In genomic region chr7:139370943-139371313, GRCh38 we compare ENCODE assay signal across 25 cellular contexts. TPM values are rescaled to one million over a fixed set of nuclear protein-coding genes. Genes with fewer than 3 reads are reported as not detected.
DNase-seq lines count a peak whose midpoint lies in the region; ATAC-seq, FAIRE-seq and TF ChIP-seq lines count a peak whose summit lies in the region.
"Had no signal": no experiment of that assay in that cellular context is flagged by ENCODE, and none has a peak within 500 bp of the region (broad histone marks: within the 10 kb centered on the region; RNA-seq: fewer than 3 reads in every experiment).

No MANE protein-coding gene starts in this region.

- no peak overlapping the region for H3K4me3 Mint-ChIP-seq in activated naive CD8-positive, alpha-beta T cell
- H3K4me3 Mint-ChIP-seq: naive B cell had no signal

- no TSS peak for BruUV-seq in HepG2 (replicated peaks; lab: Mats Ljungman, UMichigan)

- no peak for TF ChIP-seq RAD21 in HepG2 (CRISPR knock-in tag; IDR thresholded peaks at IDR 0.05)

- ATAC-seq in HepG2: peak; percentile 23; the same call in 2 of the 3 replicates
- ATAC-seq in right lobe of liver: no peak
- ATAC-seq: esophagus mucosa had no signal

- peak overlapping the region; percentile 66 for H3K27ac Mint-ChIP-seq in activated naive CD8-positive, alpha-beta T cell

- no peaks in the 10 kb centered on the region for H3K9me3 Mint-ChIP-seq in activated naive CD8-positive, alpha-beta T cell (ENCODE audit: low read depth)
- H3K9me3 Mint-ChIP-seq: naive B cell had no signal

- TF ChIP-seq CTCF in HepG2 (CRISPR knock-in tag; IDR thresholded peaks at IDR 0.05) (no peak), right lobe of liver (IDR thresholded peaks at IDR 0.05) (no peak), testis (IDR thresholded peaks at IDR 0.05) (no peak), suprapubic skin (IDR thresholded peaks at IDR 0.05) (no peak), ascending aorta (IDR thresholded peaks at IDR 0.05) (no peak), RWPE1 (conservative IDR thresholded peaks at IDR 0.05; ENCODE audit: low read depth) (no peak)

- H3K36me3 Mint-ChIP-seq in activated naive CD8-positive, alpha-beta T cell: peaks cover 7% of the 10 kb centered on the region

- FAIRE-seq in HepG2 (lab: Jason Lieb, UNC): no peak
- FAIRE-seq: frontal cortex had no signal

- 90% methylated on average over 1 of the region's 1 CpG for WGBS in HepG2 (ENCODE audit: low lambda C conversion rate)
- 60% methylated on average over 1 of the region's 1 CpG for WGBS in right lobe of liver (ENCODE audit: insufficient coverage, low coverage, low lambda C conversion rate, missing lambda C conversion rate)
- WGBS in testis, 2 donors: 68 to 72% methylated on average over 1 of the region's 1 CpG
- 83% methylated on average over 1 of the region's 1 CpG for WGBS in suprapubic skin

- H3K4me3 ChIP-seq in HepG2 (replicated peaks in 1 of 3; ENCODE audit: insufficient read depth in 1 of 3, low read depth in 2 of 3, low read length in 3 of 3) (no peak overlapping the region), right lobe of liver (no peak overlapping the region), testis (no peak overlapping the region), suprapubic skin (no peak overlapping the region), ascending aorta (no peak overlapping the region)
- H3K4me3 ChIP-seq: ovary, sigmoid colon, transverse colon had no signal

- H3K27ac ChIP-seq in HepG2 (ENCODE audit: extremely low read length, insufficient read depth, low read length) (no peak overlapping the region), right lobe of liver (no peak overlapping the region), testis (peak overlapping the region; percentile 3 to 67), suprapubic skin (no peak overlapping the region), ascending aorta (no peak overlapping the region), RWPE1 (no peak overlapping the region)
- H3K27ac ChIP-seq: C4-2B, KMS-11, ovary, transverse colon had no signal

- H3K9ac ChIP-seq in HepG2 (ENCODE audit: insufficient read depth, low read depth, low read length): no peak overlapping the region
- H3K9ac ChIP-seq: KMS-11 had no signal

- peaks cover 26% of the 10 kb centered on the region for H4K20me1 ChIP-seq in HepG2 (ENCODE audit: insufficient read depth, low read length)

- no peak for TF ChIP-seq POLR2A in HepG2 (IDR thresholded peaks at IDR 0.05; ENCODE audit: insufficient read depth in 1 of 2, low read depth in 2 of 2, low read length in 2 of 2)
- TF ChIP-seq POLR2A in right lobe of liver (IDR thresholded peaks at IDR 0.05): no peak
- no peak for TF ChIP-seq POLR2A in testis (IDR thresholded peaks at IDR 0.05)
- no peak for TF ChIP-seq POLR2A in suprapubic skin (IDR thresholded peaks at IDR 0.05)

- peaks cover 77% of the 10 kb centered on the region for H3K4me1 Mint-ChIP-seq in activated naive CD8-positive, alpha-beta T cell (ENCODE audit: low read depth)

- no peak overlapping the region for H2AFZ ChIP-seq in HepG2 (ENCODE audit: low read length)

- H3K36me3 ChIP-seq in HepG2 (replicated peaks in 1 of 2; ENCODE audit: control insufficient read depth in 1 of 2, insufficient read depth in 2 of 2, low read length in 2 of 2) (peaks cover 1 to 31% of the 10 kb centered on the region in 2 experiments), right lobe of liver (peaks cover 0 to 6% (median 0%) of the 10 kb centered on the region in 4 donors), testis (ENCODE audit: low read depth, missing control alignments) (no peaks in the 10 kb centered on the region), suprapubic skin (peaks cover 12% of the 10 kb centered on the region), ascending aorta (peaks cover 0 to 10% of the 10 kb centered on the region in 2 donors)
- H3K36me3 ChIP-seq: ovary had no signal

- TF ChIP-seq EP300 in HepG2 (IDR thresholded peaks at IDR 0.05; ENCODE audit: low read depth in 2 of 2, low read length in 2 of 2): no peak
- no peak for TF ChIP-seq EP300 in HepG2 (CRISPR knock-in tag; IDR thresholded peaks at IDR 0.05; ENCODE audit: borderline replicate concordance)
- TF ChIP-seq EP300 in suprapubic skin (IDR thresholded peaks at IDR 0.05): no peak

- H3K4me1 ChIP-seq in HepG2 (ENCODE audit: insufficient read depth, low read length): peaks cover 22% of the 10 kb centered on the region
- H3K4me1 ChIP-seq in right lobe of liver: peaks cover 0 to 34% (median 4%) of the 10 kb centered on the region in 4 donors
- H3K4me1 ChIP-seq in testis: peaks cover 44% of the 10 kb centered on the region
- H3K4me1 ChIP-seq in suprapubic skin: peaks cover 47% of the 10 kb centered on the region
- H3K4me1 ChIP-seq in ascending aorta: peaks cover 6 to 39% of the 10 kb centered on the region in 2 donors

- CTCF ChIA-PET in HepG2 (lab: Yijun Ruan, JAX; ENCODE audit: low intra/inter-chr PET ratio, low total read pairs) (no interaction called here), RWPE1 (lab: Yijun Ruan, JAX) (no interaction called here)

- no peak for DNase-seq in HepG2 (ENCODE audit: low spot score)
- DNase-seq in right lobe of liver: no peak
- DNase-seq in iPS-NIHi11 (ENCODE audit: low spot score): peak; percentile 10
- DNase-seq in testis: no peak
- no peak for DNase-seq in suprapubic skin (ENCODE audit: low spot score in 2 of 2)
- no peak for DNase-seq in ascending aorta (ENCODE audit: low spot score in 2 of 2)
- no peak for DNase-seq in RWPE1 (ENCODE audit: low spot score)
- DNase-seq: activated gamma-delta T cell; caudate nucleus; GF-D8; hypothalamus; naive B cell; NCI-H1048; NCI-H2029 treated with DMSO at 0.1 percent for 48 hours; NCI-H446; NK-92 treated with Interleukin-12 subunit alpha and Interleukin-12 subunit beta, amount 100 ng/mL, for 24 hours; ovary; sigmoid colon; T1000; transverse colon had no signal

- H3K27me3 Mint-ChIP-seq in activated naive CD8-positive, alpha-beta T cell: no peaks in the 10 kb centered on the region
- H3K27me3 Mint-ChIP-seq: naive B cell had no signal

- no peaks in the 10 kb centered on the region for H3K9me3 ChIP-seq in HepG2 (ENCODE audit: low read length)
- no peaks in the 10 kb centered on the region for H3K9me3 ChIP-seq in right lobe of liver
- H3K9me3 ChIP-seq in testis: no peaks in the 10 kb centered on the region
- H3K9me3 ChIP-seq in suprapubic skin: no peaks in the 10 kb centered on the region
- H3K9me3 ChIP-seq in ascending aorta: no peaks in the 10 kb centered on the region
- H3K9me3 ChIP-seq: ovary, sigmoid colon, transverse colon had no signal

- peaks cover 98% of the 10 kb centered on the region for H3K79me2 ChIP-seq in HepG2 (ENCODE audit: insufficient read depth, low read length)

- POLR2A ChIA-PET in HepG2 (lab: Yijun Ruan, JAX) (interaction anchor here (2.8 kb wide), 1 partner anchor 11 kb away, joined by 9 read pairs; the partner anchor contains the start of gene LUC7L2), RWPE1 (lab: Yijun Ruan, JAX; ENCODE audit: low non-redundant PET) (no interaction called here)

- intact Hi-C loops in HepG2 (cut with micrococcal nuclease; ENCODE audit: unreplicated experiment): no loop called here
- intact Hi-C loops in right lobe of liver (cut with DNase I): no loop called here
- intact Hi-C loops in testis (cut with DNase I; ENCODE audit: low total_unique reads): no loop called here
- intact Hi-C loops in ascending aorta (cut with DNase I): no loop called here

- in situ Hi-C loops in HepG2 (cut with HindIII; ENCODE audit: extremely low pct_ligation_motif_present, low pct_unique_long_range_greater_than_20kb): no loop called here

- H3K27me3 ChIP-seq in HepG2 (ENCODE audit: control insufficient read depth in 1 of 2, insufficient read depth in 2 of 2, low read length in 2 of 2) (no peaks in the 10 kb centered on the region), right lobe of liver (no peaks in the 10 kb centered on the region), testis (no peaks in the 10 kb centered on the region), suprapubic skin (no peaks in the 10 kb centered on the region), ascending aorta (no peaks in the 10 kb centered on the region)
- H3K27me3 ChIP-seq: ovary, sigmoid colon, transverse colon had no signal

- H3K4me2 ChIP-seq in HepG2 (ENCODE audit: low read depth, low read length): no peak overlapping the region
- H3K4me2 ChIP-seq: KMS-11 had no signal

RNA-seq across cellular contexts. Expression of gene LUC7L2, which starts 11.2 kb away (rescaled TPM):
- 50.7 and 59.5 TPM in 2 replicates for total RNA-seq in HepG2 (2016; rRNA removed; fragmentation: Illumina TruSeq; extraction: Trizol)
- 9.4 and 13.3 TPM in 2 replicates for total RNA-seq in HepG2 (2016; cell fraction: cytosol; rRNA removed; fragmentation: Illumina TruSeq; extraction: Trizol; ENCODE audit: low read depth)
- total RNA-seq in HepG2 (2016; cell fraction: insoluble cytoplasmic fraction; rRNA removed; fragmentation: Illumina TruSeq; extraction: Trizol): 50.6 and 54.5 TPM in 2 replicates
- total RNA-seq in HepG2 (2016; cell fraction: membrane; rRNA removed; fragmentation: Illumina TruSeq; extraction: Trizol): 19.2 and 24.0 TPM in 2 replicates
- total RNA-seq in HepG2 (2016; cell fraction: nucleus; rRNA removed; fragmentation: Illumina TruSeq; extraction: Trizol): 50.0 and 54.9 TPM in 2 replicates
- 15.9 and 17.9 TPM in 2 replicates for polyA plus RNA-seq in HepG2 (2011; rRNA removed)
- 9.5 and 11.8 TPM in 2 replicates for polyA plus RNA-seq in HepG2 (2011; cell fraction: cytosol; rRNA removed)
- 57.7 and 73.4 TPM in 2 replicates for polyA plus RNA-seq in HepG2 (2011; cell fraction: nucleus; rRNA removed)
- 25.8 and 32.8 TPM in 2 replicates for polyA plus RNA-seq in HepG2 (2012)
- 3.1 and 3.2 TPM in 2 replicates for polyA plus RNA-seq in HepG2 (2016; cell fraction: cytosol; fragmentation: Illumina TruSeq; extraction: Trizol; ENCODE audit: low read depth)
- polyA plus RNA-seq in HepG2 (2016; cell fraction: insoluble cytoplasmic fraction; fragmentation: Illumina TruSeq; extraction: Trizol; ENCODE audit: low read depth): 56.2 and 61.3 TPM in 2 replicates
- polyA plus RNA-seq in HepG2 (2016; cell fraction: membrane; fragmentation: Illumina TruSeq; extraction: Trizol; ENCODE audit: low read depth): 9.0 and 10.3 TPM in 2 replicates
- polyA plus RNA-seq in HepG2 (2016; cell fraction: nucleus; fragmentation: Illumina TruSeq; extraction: Trizol; ENCODE audit: insufficient read depth, low read depth): 70.2 and 76.0 TPM in 2 replicates
- 25.3 and 62.6 TPM in 2 replicates for polyA minus RNA-seq in HepG2 (2011; rRNA and poly(A)+ RNA removed; ENCODE audit: low replicate concordance)
- 11.8 and 15.0 TPM in 2 replicates for polyA minus RNA-seq in HepG2 (2011; cell fraction: cytosol; rRNA and poly(A)+ RNA removed)
- 91.1 and 123 TPM in 2 replicates for polyA minus RNA-seq in HepG2 (2011; cell fraction: nucleus; rRNA and poly(A)+ RNA removed)
- 10 to 100 TPM; 23.2 to 40.0 (median 36.3) TPM for total RNA-seq in right lobe of liver
- 100 to 1,000 TPM; 109 to 136 TPM for total RNA-seq in testis
- 73.2 TPM for polyA plus RNA-seq in testis (ENCODE audit: insufficient read depth, low read depth, low replicate concordance)
- total RNA-seq in suprapubic skin: 100 to 1,000 TPM in 1 of 4 donors, 10 to 100 TPM in 3; 39.7 to 115 (median 51.5) TPM
- 41.0 TPM for total RNA-seq in ascending aorta

RNA-seq across cellular contexts. Expression of gene FMC1, which starts 29.8 kb away (rescaled TPM):
- total RNA-seq in HepG2 (2016; rRNA removed; fragmentation: Illumina TruSeq; extraction: Trizol): 50.7 and 59.2 TPM in 2 replicates
- total RNA-seq in HepG2 (2016; cell fraction: cytosol; rRNA removed; fragmentation: Illumina TruSeq; extraction: Trizol; ENCODE audit: low read depth): 9.0 and 17.2 TPM in 2 replicates
- 53.0 and 54.3 TPM in 2 replicates for total RNA-seq in HepG2 (2016; cell fraction: insoluble cytoplasmic fraction; rRNA removed; fragmentation: Illumina TruSeq; extraction: Trizol)
- 10.5 and 14.1 TPM in 2 replicates for total RNA-seq in HepG2 (2016; cell fraction: membrane; rRNA removed; fragmentation: Illumina TruSeq; extraction: Trizol)
- 17.0 and 26.9 TPM in 2 replicates for total RNA-seq in HepG2 (2016; cell fraction: nucleus; rRNA removed; fragmentation: Illumina TruSeq; extraction: Trizol)
- 37.3 and 39.2 TPM in 2 replicates for polyA plus RNA-seq in HepG2 (2011; rRNA removed)
- 39.8 and 50.1 TPM in 2 replicates for polyA plus RNA-seq in HepG2 (2011; cell fraction: cytosol; rRNA removed)
- 10.2 and 10.4 TPM in 2 replicates for polyA plus RNA-seq in HepG2 (2011; cell fraction: nucleus; rRNA removed)
- polyA plus RNA-seq in HepG2 (2012): 27.8 and 33.2 TPM in 2 replicates
- 6.3 and 9.9 TPM in 2 replicates for polyA plus RNA-seq in HepG2 (2016; cell fraction: cytosol; fragmentation: Illumina TruSeq; extraction: Trizol; ENCODE audit: low read depth)
- 35.3 and 35.8 TPM in 2 replicates for polyA plus RNA-seq in HepG2 (2016; cell fraction: insoluble cytoplasmic fraction; fragmentation: Illumina TruSeq; extraction: Trizol; ENCODE audit: low read depth)
- 7.3 and 7.8 TPM in 2 replicates for polyA plus RNA-seq in HepG2 (2016; cell fraction: membrane; fragmentation: Illumina TruSeq; extraction: Trizol; ENCODE audit: low read depth)
- polyA plus RNA-seq in HepG2 (2016; cell fraction: nucleus; fragmentation: Illumina TruSeq; extraction: Trizol; ENCODE audit: insufficient read depth, low read depth): 19.2 and 21.0 TPM in 2 replicates
- polyA minus RNA-seq in HepG2 (2011; rRNA and poly(A)+ RNA removed; ENCODE audit: low replicate concordance): 14.9 and 26.4 TPM in 2 replicates
- 3.2 and 3.4 TPM in 2 replicates for polyA minus RNA-seq in HepG2 (2011; cell fraction: cytosol; rRNA and poly(A)+ RNA removed)
- 4.1 TPM in 2 replicates for polyA minus RNA-seq in HepG2 (2011; cell fraction: nucleus; rRNA and poly(A)+ RNA removed)
- 10 to 100 TPM in 2 of 6 experiments, 1 to 10 TPM in 4; 4.4 to 17.7 (median 6.2) TPM for total RNA-seq in right lobe of liver
- total RNA-seq in testis: 10 to 100 TPM; 46.1 to 60.0 TPM
- 234 TPM for polyA plus RNA-seq in testis (ENCODE audit: insufficient read depth, low read depth, low replicate concordance)
- total RNA-seq in suprapubic skin: 10 to 100 TPM in 1 of 4 donors, 1 to 10 TPM in 3; 5.2 to 11.8 (median 7.8) TPM
- total RNA-seq in ascending aorta: not detected

Comparison
In these comparisons a context has a peak if more than half of its experiments do, and no peak if none do; other contexts are left out.
1. H3K27ac ChIP-seq: peak in testis (2 of 2); none in HepG2 (single experiment), right lobe of liver (0 of 3), suprapubic skin (single experiment), ascending aorta (0 of 2) and RWPE1 (single experiment).